In the genomic region with DNA sequence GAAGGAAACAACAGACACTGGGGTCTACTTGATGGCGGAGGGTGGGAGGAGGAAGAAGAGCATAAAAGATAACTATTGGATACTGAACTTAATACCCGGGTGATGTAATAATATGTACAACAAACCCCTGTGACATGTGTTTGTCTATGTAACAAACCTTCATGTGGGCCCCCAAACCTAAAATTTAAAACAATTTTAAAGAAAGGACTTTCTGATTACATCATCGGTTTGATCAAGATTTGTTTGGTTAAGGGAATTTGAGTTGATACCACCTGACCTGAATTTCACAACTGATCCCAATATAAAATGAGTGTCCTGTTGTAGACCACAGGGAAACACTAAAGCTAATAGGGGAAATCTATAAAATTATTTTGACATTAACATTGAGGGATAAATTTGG, we compare ENCODE assay signal across 25 cellular contexts.
"Had no signal": no experiment of that assay in that cellular context is flagged by ENCODE, and none has a peak within 500 bp of the region (broad histone marks: within the 10 kb centered on the region; RNA-seq: fewer than 3 reads in every experiment).

No MANE protein-coding gene starts in this region.

- H3K4me3 ChIP-seq: colonic mucosa, coronary artery, dorsolateral prefrontal cortex, esophagus muscularis mucosa, esophagus squamous epithelium, gastrocnemius medialis, gastroesophageal sphincter, heart left ventricle, hepatocyte had no signal

- DNase-seq: colonic mucosa; cortex of kidney; dermis blood vessel endothelial cell; dorsolateral prefrontal cortex; effector CD4-positive, alpha-beta T cell; effector CD8-positive, alpha-beta T cell; effector memory CD4-positive, alpha-beta T cell; effector memory CD8-positive, alpha-beta T cell; endodermal cell; erythroblast; esophagus squamous epithelium; foreskin fibroblast; foreskin keratinocyte; foreskin melanocyte; gastrocnemius medialis; glutamatergic neuron; head of caudate nucleus; heart left ventricle had no signal

- H3K36me3 ChIP-seq: colonic mucosa had no signal

- FAIRE-seq: endothelial cell of umbilical vein had no signal

- H3K9me3 ChIP-seq: colonic mucosa, esophagus muscularis mucosa, esophagus squamous epithelium, gastrocnemius medialis, gastroesophageal sphincter, heart left ventricle had no signal

- H3K4me1 ChIP-seq: colonic mucosa, esophagus muscularis mucosa, foreskin keratinocyte, gastrocnemius medialis, gastroesophageal sphincter, heart left ventricle had no signal

- H2AFZ ChIP-seq: hepatocyte had no signal

- H3K79me2 ChIP-seq: hepatocyte had no signal

- H3K27ac ChIP-seq: colonic mucosa, coronary artery, dorsolateral prefrontal cortex, epithelial cell of prostate, esophagus muscularis mucosa, esophagus squamous epithelium, foreskin keratinocyte, gastrocnemius medialis, gastroesophageal sphincter, heart left ventricle, hepatocyte had no signal

- H3K27me3 ChIP-seq: colonic mucosa, dorsolateral prefrontal cortex, esophagus muscularis mucosa, esophagus squamous epithelium, foreskin keratinocyte, gastrocnemius medialis, gastroesophageal sphincter, heart left ventricle, hepatocyte had no signal

- H3K4me2 ChIP-seq: hepatocyte had no signal

- ATAC-seq: effector memory CD8-positive, alpha-beta T cell; esophagus mucosa; foreskin keratinocyte; gastrocnemius medialis; gastroesophageal sphincter; heart left ventricle had no signal
